In the genomic region with DNA sequence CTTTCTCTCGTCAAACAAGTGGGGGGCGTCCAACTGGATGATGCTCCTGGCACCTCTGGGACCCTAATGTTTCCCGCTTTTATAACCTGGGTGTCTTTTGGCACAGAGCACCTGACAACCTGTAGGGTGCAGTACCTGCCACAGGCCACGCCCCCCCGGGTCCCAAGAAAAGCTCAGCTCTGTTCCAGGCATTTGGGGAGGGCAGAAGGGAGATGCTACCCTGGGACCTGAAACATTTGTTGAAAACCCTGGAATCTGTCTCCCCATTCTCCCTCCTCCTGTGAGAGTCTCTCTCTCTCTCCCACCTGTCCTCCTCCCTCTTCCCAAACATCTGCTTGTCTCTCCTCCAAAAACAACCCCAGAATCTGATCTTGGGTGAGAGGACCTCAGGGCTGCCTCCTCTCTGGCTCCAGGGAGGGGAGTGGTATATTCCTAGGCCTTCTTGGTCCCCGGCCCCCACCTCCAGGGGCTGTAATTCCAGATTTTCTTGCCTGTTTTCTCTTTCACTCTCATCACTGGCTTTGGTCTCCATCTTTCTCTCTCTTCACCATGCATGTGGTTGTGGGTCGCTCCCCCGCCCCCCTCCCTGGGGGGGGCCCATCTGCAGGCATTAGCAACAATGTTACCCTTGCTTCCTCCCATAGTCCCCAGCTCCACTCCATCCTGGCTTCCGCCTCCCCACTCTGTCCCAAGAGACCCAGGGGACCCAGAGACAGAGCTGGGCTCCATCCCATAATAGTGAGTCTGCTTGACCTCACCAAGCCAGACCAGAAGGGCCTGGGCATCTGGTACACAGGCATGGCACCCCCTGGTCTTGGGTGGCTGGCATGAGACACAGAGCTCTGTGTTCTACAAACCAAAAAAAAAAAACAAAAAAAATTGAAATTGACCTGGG, we compare ENCODE assay signal across 8 cellular contexts. TPM values are rescaled to one million over a fixed set of nuclear protein-coding genes. Genes with fewer than 3 reads are reported as not detected.
DNase-seq lines count a peak whose midpoint lies in the region; ATAC-seq and TF ChIP-seq lines count a peak whose summit lies in the region.

No MANE protein-coding gene starts in this region.

- H3K4me3 ChIP-seq in DND-41 (ENCODE audit: low read depth in 1 of 2, low read length in 2 of 2) (peak overlapping the region in 1 of 2 experiments; percentile 46; a peak in 2 of 4 replicates), ectodermal cell (ENCODE audit: insufficient read depth, low read depth, low read length) (peak overlapping the region; percentile 9), prostate gland (no peak overlapping the region)

- H3K4me1 ChIP-seq in DND-41 (ENCODE audit: insufficient read depth, low read length) (peaks cover 80% of the 10 kb centered on the region), ectodermal cell (ENCODE audit: control insufficient read depth, insufficient read depth, low read length) (peaks cover 74% of the 10 kb centered on the region), prostate gland (replicated peaks) (peaks cover 9% of the 10 kb centered on the region)

- H3K27ac ChIP-seq in DND-41 (ENCODE audit: low read length) (peak overlapping the region; percentile 76), ectodermal cell (ENCODE audit: insufficient read depth, low read depth, low read length, poor library complexity, severe bottlenecking) (no peak overlapping the region), prostate gland (peak overlapping the region; percentile 40 to 56)

- peak; percentile 76 for DNase-seq in DND-41
- DNase-seq in prostate gland (ENCODE audit: low spot score) = no peak
- no peak for DNase-seq in cortex of kidney (lab: John Stamatoyannopoulos, UW)
- no peak for DNase-seq in NCI-H524 treated with DMSO at 0.1 percent for 48 hours (lab: John Stamatoyannopoulos, UW)
- DNase-seq in NCI-H774 (lab: John Stamatoyannopoulos, UW) = no peak

- peak overlapping the region; percentile 91 for H3K9ac ChIP-seq in DND-41 (ENCODE audit: low read depth, low read length)

- intact Hi-C loops in prostate gland (cut with DNase I) = loop anchor here (5.0 kb wide), 3 partner anchors 108 to 298 kb away; partner anchors contain the start of gene WASF2

- peaks cover 75% of the 10 kb centered on the region for H4K20me1 ChIP-seq in DND-41 (ENCODE audit: insufficient read depth, low read length)

- no peaks in the 10 kb centered on the region for H3K27me3 ChIP-seq in DND-41 (ENCODE audit: insufficient read depth, low read length, poor library complexity)
- no peaks in the 10 kb centered on the region for H3K27me3 ChIP-seq in ectodermal cell (ENCODE audit: control insufficient read depth, insufficient read depth, low read length, poor library complexity, severe bottlenecking)
- H3K27me3 ChIP-seq in prostate gland (replicated peaks; ENCODE audit: insufficient read depth) = no peaks in the 10 kb centered on the region

- H3K36me3 ChIP-seq in DND-41 (ENCODE audit: insufficient read depth, low read length) (peaks cover 24% of the 10 kb centered on the region), ectodermal cell (ENCODE audit: control insufficient read depth, insufficient read depth, low read length) (no peaks in the 10 kb centered on the region), prostate gland (no peaks in the 10 kb centered on the region)

- no peak for TF ChIP-seq EP300 in Ishikawa (IDR thresholded peaks at IDR 0.05; ENCODE audit: borderline replicate concordance)

- H3K9me3 ChIP-seq in DND-41 (ENCODE audit: insufficient read depth, low read length, severe bottlenecking) = no peaks in the 10 kb centered on the region
- H3K9me3 ChIP-seq in ectodermal cell (ENCODE audit: control insufficient read depth, low read length) = no peaks in the 10 kb centered on the region
- H3K9me3 ChIP-seq in prostate gland = no peaks in the 10 kb centered on the region

- 0 out of 2 replicates have a peak, but pooled peaks have one; percentile 2 for TF ChIP-seq RAD21 in Ishikawa (IDR thresholded peaks at IDR 0.05; ENCODE audit: low read depth)

- WGBS in ectodermal cell, 2 experiments = 49 to 58% methylated on average over 8 to 9 of the region's 9 CpGs
- WGBS in prostate gland = 28% methylated on average over 9 of the region's 9 CpGs

- no peak overlapping the region for H2AFZ ChIP-seq in DND-41 (ENCODE audit: low read depth, low read length)

- peaks cover 90% of the 10 kb centered on the region for H3K79me2 ChIP-seq in DND-41 (ENCODE audit: insufficient read depth, low read length)

- no peak for TF ChIP-seq POLR2A in prostate gland (IDR thresholded peaks at IDR 0.05)

- ATAC-seq in DND-41 (ENCODE audit: insufficient read depth, low read depth) (0 out of 3 replicates have a peak, but pooled peaks have one; percentile 13), GM18867 (IDR thresholded peaks at IDR 0.05; ENCODE audit: unreplicated experiment) (no peak)

- peak overlapping the region; percentile 64 for H3K4me2 ChIP-seq in DND-41 (ENCODE audit: insufficient read depth, low read length)

- no peak for TF ChIP-seq CTCF in DND-41 (IDR thresholded peaks at IDR 0.05; ENCODE audit: borderline replicate concordance, extremely low read depth, low read length, poor library complexity, severe bottlenecking)
- no peak for TF ChIP-seq CTCF in prostate gland (IDR thresholded peaks at IDR 0.05)

TF ChIP-seq in Ishikawa, 13 proteins besides CTCF, POLR2A, EP300 and RAD21:
- TF ChIP-seq ZBTB7A (IDR thresholded peaks at IDR 0.05; ENCODE audit: low read depth) (no peak), TEAD4 (IDR thresholded peaks at IDR 0.05) (no peak), YY1 (IDR thresholded peaks at IDR 0.05; ENCODE audit: low read depth) (no peak), TCF12 (IDR thresholded peaks at IDR 0.05; ENCODE audit: low read depth) (no peak), EGR1 (IDR thresholded peaks at IDR 0.05) (no peak), TAF1 (IDR thresholded peaks at IDR 0.05; ENCODE audit: low read depth) (no peak), FOXM1 (IDR thresholded peaks at IDR 0.05; ENCODE audit: borderline replicate concordance, low read depth) (no peak), NFIC (IDR thresholded peaks at IDR 0.05) (no peak), MAX (IDR thresholded peaks at IDR 0.05) (no peak), CREB1 (IDR thresholded peaks at IDR 0.05; ENCODE audit: low read depth) (no peak), CEBPB (IDR thresholded peaks at IDR 0.05) (no peak)
- TF ChIP-seq, protein P1, sequence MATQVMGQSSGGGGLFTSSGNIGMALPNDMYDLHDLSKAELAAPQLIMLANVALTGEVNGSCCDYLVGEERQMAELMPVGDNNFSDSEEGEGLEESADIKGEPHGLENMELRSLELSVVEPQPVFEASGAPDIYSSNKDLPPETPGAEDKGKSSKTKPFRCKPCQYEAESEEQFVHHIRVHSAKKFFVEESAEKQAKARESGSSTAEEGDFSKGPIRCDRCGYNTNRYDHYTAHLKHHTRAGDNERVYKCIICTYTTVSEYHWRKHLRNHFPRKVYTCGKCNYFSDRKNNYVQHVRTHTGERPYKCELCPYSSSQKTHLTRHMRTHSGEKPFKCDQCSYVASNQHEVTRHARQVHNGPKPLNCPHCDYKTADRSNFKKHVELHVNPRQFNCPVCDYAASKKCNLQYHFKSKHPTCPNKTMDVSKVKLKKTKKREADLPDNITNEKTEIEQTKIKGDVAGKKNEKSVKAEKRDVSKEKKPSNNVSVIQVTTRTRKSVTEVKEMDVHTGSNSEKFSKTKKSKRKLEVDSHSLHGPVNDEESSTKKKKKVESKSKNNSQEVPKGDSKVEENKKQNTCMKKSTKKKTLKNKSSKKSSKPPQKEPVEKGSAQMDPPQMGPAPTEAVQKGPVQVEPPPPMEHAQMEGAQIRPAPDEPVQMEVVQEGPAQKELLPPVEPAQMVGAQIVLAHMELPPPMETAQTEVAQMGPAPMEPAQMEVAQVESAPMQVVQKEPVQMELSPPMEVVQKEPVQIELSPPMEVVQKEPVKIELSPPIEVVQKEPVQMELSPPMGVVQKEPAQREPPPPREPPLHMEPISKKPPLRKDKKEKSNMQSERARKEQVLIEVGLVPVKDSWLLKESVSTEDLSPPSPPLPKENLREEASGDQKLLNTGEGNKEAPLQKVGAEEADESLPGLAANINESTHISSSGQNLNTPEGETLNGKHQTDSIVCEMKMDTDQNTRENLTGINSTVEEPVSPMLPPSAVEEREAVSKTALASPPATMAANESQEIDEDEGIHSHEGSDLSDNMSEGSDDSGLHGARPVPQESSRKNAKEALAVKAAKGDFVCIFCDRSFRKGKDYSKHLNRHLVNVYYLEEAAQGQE (IDR thresholded peaks at IDR 0.05; ENCODE audit: low read depth) = no peak
- TF ChIP-seq, protein P2, sequence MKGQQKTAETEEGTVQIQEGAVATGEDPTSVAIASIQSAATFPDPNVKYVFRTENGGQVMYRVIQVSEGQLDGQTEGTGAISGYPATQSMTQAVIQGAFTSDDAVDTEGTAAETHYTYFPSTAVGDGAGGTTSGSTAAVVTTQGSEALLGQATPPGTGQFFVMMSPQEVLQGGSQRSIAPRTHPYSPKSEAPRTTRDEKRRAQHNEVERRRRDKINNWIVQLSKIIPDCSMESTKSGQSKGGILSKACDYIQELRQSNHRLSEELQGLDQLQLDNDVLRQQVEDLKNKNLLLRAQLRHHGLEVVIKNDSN (IDR thresholded peaks at IDR 0.05) = no peak
TF ChIP-seq in Ishikawa: peak in this region for 0.

RNA-seq across cellular contexts. Expression of gene AHDC1, which starts 4.1 kb away (rescaled TPM):
- 90.4 TPM for polyA plus RNA-seq in ectodermal cell (2013, experiment 1 of 4)
- 114 TPM for polyA plus RNA-seq in ectodermal cell (2013, experiment 2 of 4)
- polyA plus RNA-seq in ectodermal cell (2013, experiment 3 of 4) = 75.5 TPM
- polyA plus RNA-seq in ectodermal cell (2013, experiment 4 of 4) = 88.7 TPM
- 10 to 100 TPM; 27.1 to 83.7 TPM for total RNA-seq in prostate gland

RNA-seq across cellular contexts. Expression of gene FGR, which starts 35.1 kb away (rescaled TPM):
- polyA plus RNA-seq in ectodermal cell (2013, experiment 1 of 4) = not detected
- not detected for polyA plus RNA-seq in ectodermal cell (2013, experiment 2 of 4)
- not detected for polyA plus RNA-seq in ectodermal cell (2013, experiment 3 of 4)
- polyA plus RNA-seq in ectodermal cell (2013, experiment 4 of 4) = not detected
- total RNA-seq in prostate gland = 10 to 100 TPM in 1 of 2 donors, 1 to 10 TPM in 1; 4.0 to 10.8 TPM
